In the genomic region with DNA sequence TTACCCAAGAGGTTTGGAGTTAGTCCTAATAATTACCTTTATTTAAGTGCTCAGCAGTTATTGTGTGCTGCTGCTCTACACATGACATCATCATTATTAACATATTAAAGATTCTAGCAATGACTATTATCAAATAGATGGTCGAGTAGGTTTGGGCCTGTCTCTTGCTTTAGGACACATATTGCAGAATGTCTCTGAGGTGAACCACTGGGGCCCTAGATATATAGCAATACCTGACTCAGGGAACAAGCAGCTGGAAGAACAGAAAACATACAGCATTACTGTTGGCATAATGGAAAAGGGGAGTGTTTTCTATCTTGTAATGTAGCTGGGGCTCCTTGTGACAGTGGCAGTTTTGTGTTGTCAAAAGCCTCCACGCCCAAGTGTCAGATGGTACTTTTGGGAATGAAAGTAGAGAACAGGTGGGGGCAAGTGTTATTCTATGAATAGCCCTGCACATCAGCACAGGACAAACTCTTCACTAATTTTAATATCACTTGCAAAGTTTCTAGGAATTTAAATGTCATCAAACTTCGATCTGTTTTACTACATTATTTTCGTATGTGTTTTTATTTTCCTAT, we compare ENCODE assay signal across 25 cellular contexts. TPM values are rescaled to one million over a fixed set of nuclear protein-coding genes. Genes with fewer than 3 reads are reported as not detected.
"Had no signal": no experiment of that assay in that cellular context is flagged by ENCODE, and none has a peak within 500 bp of the region (broad histone marks: within the 10 kb centered on the region; RNA-seq: fewer than 3 reads in every experiment).

No MANE protein-coding gene starts in this region.

- H3K4me1 ChIP-seq: SJSA1 had no signal

- DNase-seq: IMR-90, Karpas-422, KG1, MG63, NCI-H1092, NCI-H1105 treated with DMSO at 0.1 percent for 48 hours, NCI-H1417 treated with DMSO at 0.1 percent for 48 hours, NCI-H146, NCI-H1694 treated with DMSO at 0.1 percent for 48 hours, NCI-H1930, NCI-H2081, NCI-H2107, NCI-H2171 treated with DMSO at 0.1 percent for 48 hours, NCI-H345, NCI-H446 treated with DMSO at 0.1 percent for 48 hours, NCI-H510A treated with DMSO at 0.1 percent for 48 hours, NCI-H526, NCI-H748 treated with DMSO at 0.1 percent for 48 hours, Right ventricle myocardium superior, RPMI8226, SIG-M5 had no signal

- H3K27ac ChIP-seq: SJSA1, SK-N-MC had no signal

- H3K36me3 ChIP-seq: MG63, SJSA1 had no signal

- H3K27me3 ChIP-seq: MG63, SJSA1 had no signal

- H3K9me3 ChIP-seq: MG63, SJSA1 had no signal

- FAIRE-seq: RCC 7860 had no signal

- H3K4me3 ChIP-seq: MG63, SJSA1, SK-N-MC had no signal

RNA-seq across cellular contexts. Expression of a gene that starts 54.6 kb away (rescaled TPM):
- total RNA-seq: HT-29, IMR-90, Right ventricle myocardium superior, SJSA1 had no signal
